ENCODE assay signal across 2 cellular contexts in the genomic region with DNA sequence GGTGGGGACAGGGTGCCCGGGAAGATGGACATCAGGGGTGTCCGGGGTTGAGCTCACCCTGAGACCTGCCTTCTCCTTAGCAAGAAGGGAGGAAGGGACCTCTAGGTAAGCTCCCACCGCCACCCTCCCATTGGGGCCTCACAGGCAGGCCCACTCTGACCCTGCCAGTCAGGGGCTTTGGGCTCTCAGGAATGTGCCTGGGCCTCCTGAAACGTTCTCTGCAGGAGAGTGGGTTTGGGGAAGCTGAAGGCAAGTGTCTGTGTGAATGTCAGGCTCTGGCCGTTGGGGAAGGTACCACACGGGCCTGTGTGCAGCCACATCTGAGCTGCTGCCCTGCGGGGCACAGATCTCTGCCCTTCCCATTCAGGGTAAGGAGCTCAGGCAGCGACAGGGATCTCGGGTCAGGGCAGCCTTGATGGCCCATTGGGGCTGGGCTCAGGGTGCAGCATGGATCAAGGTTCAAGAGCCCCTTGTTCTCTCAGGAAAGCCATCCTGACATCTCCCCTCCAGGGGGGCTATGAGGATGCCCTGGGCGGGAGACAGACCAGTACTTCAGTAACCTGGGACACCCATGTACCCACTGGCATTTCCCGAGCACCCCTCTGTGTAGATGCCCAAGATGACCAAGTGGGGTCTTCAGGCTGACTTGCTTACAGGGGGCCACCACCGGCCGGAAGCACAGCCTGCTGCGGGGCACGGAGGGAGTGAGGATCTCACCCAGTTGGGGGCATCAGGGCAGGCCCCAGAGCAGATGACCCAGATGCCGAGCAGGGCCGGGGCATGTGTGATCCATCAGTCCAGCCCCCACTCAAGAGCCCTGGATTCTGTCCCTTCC.
TF ChIP-seq lines count a peak whose summit lies in the region.

No MANE protein-coding gene starts in this region.

TF ChIP-seq in SK-N-SH, 30 proteins besides CTCF, POLR2A, EP300 and RAD21 (continued from another document):
- TF ChIP-seq, protein P1, sequence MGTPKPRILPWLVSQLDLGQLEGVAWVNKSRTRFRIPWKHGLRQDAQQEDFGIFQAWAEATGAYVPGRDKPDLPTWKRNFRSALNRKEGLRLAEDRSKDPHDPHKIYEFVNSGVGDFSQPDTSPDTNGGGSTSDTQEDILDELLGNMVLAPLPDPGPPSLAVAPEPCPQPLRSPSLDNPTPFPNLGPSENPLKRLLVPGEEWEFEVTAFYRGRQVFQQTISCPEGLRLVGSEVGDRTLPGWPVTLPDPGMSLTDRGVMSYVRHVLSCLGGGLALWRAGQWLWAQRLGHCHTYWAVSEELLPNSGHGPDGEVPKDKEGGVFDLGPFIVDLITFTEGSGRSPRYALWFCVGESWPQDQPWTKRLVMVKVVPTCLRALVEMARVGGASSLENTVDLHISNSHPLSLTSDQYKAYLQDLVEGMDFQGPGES (IDR thresholded peaks at IDR 0.05; ENCODE audit: low read depth, low read length): no peak
- TF ChIP-seq SIN3A (IDR thresholded peaks at IDR 0.05; ENCODE audit: borderline replicate concordance, low read depth, low read length) (no peak), FOXJ3 (CRISPR knock-in tag; IDR thresholded peaks at IDR 0.05) (no peak)
TF ChIP-seq in SK-N-SH: peak in this region for 0.

TF ChIP-seq in SK-N-SH treated with all-trans-retinoic acid at 6 μM for 48 hours, 23 proteins besides CTCF, POLR2A, EP300 and RAD21 (continued from another document):
- TF ChIP-seq ZNF565 (CRISPR knock-in tag; conservative IDR thresholded peaks at IDR 0.05; ENCODE audit: low read depth): no peak
- TF ChIP-seq, protein P2, sequence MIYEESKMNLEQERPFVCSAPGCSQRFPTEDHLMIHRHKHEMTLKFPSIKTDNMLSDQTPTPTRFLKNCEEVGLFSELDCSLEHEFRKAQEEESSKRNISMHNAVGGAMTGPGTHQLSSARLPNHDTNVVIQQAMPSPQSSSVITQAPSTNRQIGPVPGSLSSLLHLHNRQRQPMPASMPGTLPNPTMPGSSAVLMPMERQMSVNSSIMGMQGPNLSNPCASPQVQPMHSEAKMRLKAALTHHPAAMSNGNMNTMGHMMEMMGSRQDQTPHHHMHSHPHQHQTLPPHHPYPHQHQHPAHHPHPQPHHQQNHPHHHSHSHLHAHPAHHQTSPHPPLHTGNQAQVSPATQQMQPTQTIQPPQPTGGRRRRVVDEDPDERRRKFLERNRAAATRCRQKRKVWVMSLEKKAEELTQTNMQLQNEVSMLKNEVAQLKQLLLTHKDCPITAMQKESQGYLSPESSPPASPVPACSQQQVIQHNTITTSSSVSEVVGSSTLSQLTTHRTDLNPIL (CRISPR knock-in tag; IDR thresholded peaks at IDR 0.05; ENCODE audit: low read depth): no peak
- no peak for TF ChIP-seq BACH2 (CRISPR knock-in tag; IDR thresholded peaks at IDR 0.05; ENCODE audit: borderline replicate concordance)
- no peak for TF ChIP-seq RARB (CRISPR knock-in tag; IDR thresholded peaks at IDR 0.05)
- TF ChIP-seq ZC3H10 (CRISPR knock-in tag; IDR thresholded peaks at IDR 0.05): no peak
